Comparison of ENCODE assay signal across 17 cellular contexts in genomic region chr5:82881571-82882200, GRCh38.
DNase-seq lines count a peak whose midpoint lies in the region; ATAC-seq and TF ChIP-seq lines count a peak whose summit lies in the region.
"Had no signal": no experiment of that assay in that cellular context is flagged by ENCODE, and none has a peak within 500 bp of the region (broad histone marks: within the 10 kb centered on the region; RNA-seq: fewer than 3 reads in every experiment).

No MANE protein-coding gene starts in this region.

- no peaks in the 10 kb centered on the region for H3K27me3 ChIP-seq in transverse colon
- H3K27me3 ChIP-seq in foreskin keratinocyte = no peaks in the 10 kb centered on the region
- H3K27me3 ChIP-seq: BE2C, testis had no signal

- H3K4me1 ChIP-seq in transverse colon = no peaks in the 10 kb centered on the region
- H3K4me1 ChIP-seq in foreskin keratinocyte = no peaks in the 10 kb centered on the region
- H3K4me1 ChIP-seq: BE2C, testis had no signal

- no peak for TF ChIP-seq CTCF in transverse colon (IDR thresholded peaks at IDR 0.05)
- TF ChIP-seq CTCF in foreskin keratinocyte (conservative IDR thresholded peaks at IDR 0.05) = no peak

- no peak overlapping the region for H3K4me3 ChIP-seq in transverse colon
- H3K4me3 ChIP-seq: SK-N-MC, smooth muscle cell, testis had no signal

- H3K9me3 ChIP-seq in transverse colon = peaks cover 8 to 11% of the 10 kb centered on the region in 2 donors
- H3K9me3 ChIP-seq: BE2C, testis had no signal

- 78 to 90% methylated on average over 2 of the region's 2 CpGs for WGBS in transverse colon (ENCODE audit: low coverage in 1 of 2), 2 donors

- no peak for DNase-seq in GM19240 (ENCODE audit: insufficient read length, low spot score)
- DNase-seq in transverse colon = no peak
- DNase-seq in left ventricle myocardium superior = no peak
- no peak for DNase-seq in foreskin keratinocyte
- DNase-seq: activated T-cell treated with anti-CD3 and anti-CD28 coated beads, Interleukin-2, amount 50 U/mL, for 48 hours; BE2C; DMS79; endodermal cell; foreskin melanocyte; testis had no signal

- in situ Hi-C loops in transverse colon (cut with MboI; ENCODE audit: low pct_ligation_motif_present in 1 of 4, low pct_unique_long_range_greater_than_20kb in 1 of 4, low sequenced_read_pairs in 3 of 4) = no loop called here

- H3K27ac ChIP-seq in transverse colon (no peak overlapping the region), foreskin keratinocyte (no peak overlapping the region)
- H3K27ac ChIP-seq: SK-N-MC, testis had no signal

- no peak for TF ChIP-seq EP300 in transverse colon (IDR thresholded peaks at IDR 0.05; ENCODE audit: low read depth)

- no peaks in the 10 kb centered on the region for H3K36me3 ChIP-seq in transverse colon
- H3K36me3 ChIP-seq: BE2C had no signal

- no peak for TF ChIP-seq POLR2A in transverse colon (IDR thresholded peaks at IDR 0.05)

- ATAC-seq in GM18499 (IDR thresholded peaks at IDR 0.05; ENCODE audit: insufficient read depth, unreplicated experiment) = peak; percentile 37
- ATAC-seq in GM19324 (IDR thresholded peaks at IDR 0.05; ENCODE audit: low FRiP score, unreplicated experiment) = peak; percentile 58
- peak; percentile 51 for ATAC-seq in HG02642 (IDR thresholded peaks at IDR 0.05; ENCODE audit: poor library complexity, unreplicated experiment)
- ATAC-seq in HG03571 (IDR thresholded peaks at IDR 0.05; ENCODE audit: unreplicated experiment) = peak; percentile 50
- no peak for ATAC-seq in left ventricle myocardium superior
- no peak for ATAC-seq in foreskin keratinocyte
- ATAC-seq: WTC11 had no signal

- intact Hi-C loops in transverse colon (cut with DNase I; ENCODE audit: low total_unique reads) (no loop called here), left ventricle myocardium superior (cut with micrococcal nuclease) (no loop called here)

Comparison
In these comparisons a context has a peak if more than half of its experiments do, and no peak if none do; other contexts are left out.
1. ATAC-seq: peak in GM18499 (single experiment), GM19324 (single experiment), HG02642 (single experiment) and HG03571 (single experiment); none in left ventricle myocardium superior (single experiment) and foreskin keratinocyte (single experiment).